In the genomic region with DNA sequence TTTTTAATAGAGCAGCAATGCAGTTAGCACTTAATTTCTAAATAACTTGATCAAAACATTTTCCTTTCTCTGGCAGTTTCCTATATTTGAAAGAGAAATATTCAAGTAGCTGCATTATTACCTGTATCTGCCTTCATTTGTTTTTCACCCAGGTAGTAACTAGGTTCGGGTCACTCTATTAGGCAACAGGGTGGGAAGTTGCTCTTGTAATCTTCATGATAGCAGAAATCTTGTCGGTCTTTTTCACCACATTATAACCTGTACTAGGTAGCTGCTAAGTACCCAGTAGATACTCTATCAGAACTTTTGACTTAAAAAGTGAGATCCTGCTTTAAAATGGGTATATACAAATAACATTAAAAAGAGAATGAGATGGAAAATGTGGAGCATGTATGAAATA, we compare ENCODE assay signal across 30 cellular contexts. TPM values are rescaled to one million over a fixed set of nuclear protein-coding genes. Genes with fewer than 3 reads are reported as not detected.
"Had no signal": no experiment of that assay in that cellular context is flagged by ENCODE, and none has a peak within 500 bp of the region (broad histone marks: within the 10 kb centered on the region; RNA-seq: fewer than 3 reads in every experiment).

No MANE protein-coding gene starts in this region.

- H3K4me1 ChIP-seq: colonic mucosa, heart right ventricle, lower lobe of right lung, neural progenitor cell, psoas muscle, spleen, tibial nerve, upper lobe of right lung, uterus had no signal

- H3K36me3 ChIP-seq: colonic mucosa, heart right ventricle, lower lobe of right lung, neural progenitor cell, spleen, thoracic aorta, tibial nerve, upper lobe of right lung, uterus had no signal

- H3K4me3 ChIP-seq: colonic mucosa, heart right ventricle, lower lobe of right lung, neural progenitor cell, psoas muscle, skin epidermis, spleen, thoracic aorta, tibial nerve, upper lobe of right lung, uterus had no signal

- H2AFZ ChIP-seq: neural progenitor cell had no signal

- H3K9ac ChIP-seq: neural progenitor cell had no signal

- DNase-seq: colonic mucosa; effector CD8-positive, alpha-beta T cell; endodermal cell; foreskin fibroblast; glutamatergic neuron; heart right ventricle; hippocampal formation; kidney glomerular epithelial cell; left colon; left ventricle myocardium superior; lower lobe of right lung; naive thymus-derived CD4-positive, alpha-beta T cell; posterior cingulate gyrus; psoas muscle; right cardiac atrium; spleen; stimulated activated CD4-positive, alpha-beta T cell treated with anti-CD3 and anti-CD28 coated beads, Interleukin-4, amount 100 ng/mL, for 4 hours; stimulated activated naive CD8-positive, alpha-beta T cell treated with anti-CD3 and anti-CD28 coated beads, Interleukin-15, Interleukin-2, amounts not matched to agents 100 U/mL and 50 U/mL, for 24 hours; upper lobe of right lung; uterus had no signal

- H3K4me2 ChIP-seq: neural progenitor cell had no signal

- H3K27me3 ChIP-seq: colonic mucosa, heart right ventricle, neural progenitor cell, spleen, tibial nerve, upper lobe of right lung, uterus had no signal

- ATAC-seq: esophagus mucosa; heart right ventricle; left colon; left ventricle myocardium superior; lower lobe of right lung; naive thymus-derived CD4-positive, alpha-beta T cell; psoas muscle; right cardiac atrium; stimulated activated memory B cell treated with anti-CD40 and anti-IgM and Interleukin-4, amounts not matched to agents 10 μg/mL and 1 μg/mL and 100 μg/mL, for 72 hours; stimulated activated naive CD8-positive, alpha-beta T cell treated with anti-CD3 and anti-CD28 coated beads, Interleukin-15, Interleukin-2, amounts not matched to agents 100 U/mL and 50 U/mL, for 24 hours; upper lobe of right lung had no signal

- H3K9me3 ChIP-seq: colonic mucosa, heart right ventricle, lower lobe of right lung, psoas muscle, spleen, thoracic aorta, tibial nerve, upper lobe of right lung, uterus had no signal

- H3K27ac ChIP-seq: colonic mucosa, epithelial cell of prostate, heart right ventricle, lower lobe of right lung, neural progenitor cell, psoas muscle, spleen, thoracic aorta, tibial nerve, upper lobe of right lung, uterus had no signal

RNA-seq across cellular contexts. Expression of gene PIK3C2G, which starts 2.4 kb away (rescaled TPM):
- total RNA-seq: chondrocyte; endodermal cell; heart right ventricle; left ventricle myocardium superior; mononuclear cell; naive thymus-derived CD4-positive, alpha-beta T cell; osteocyte; psoas muscle; right cardiac atrium; spleen; thoracic aorta had no signal
- polyA plus RNA-seq: heart right ventricle; naive thymus-derived CD4-positive, alpha-beta T cell; right cardiac atrium; spleen had no signal
